In genomic region chr2:102096103-102096502, GRCh38 we compare ENCODE assay signal across 19 cellular contexts. TPM values are rescaled to one million over a fixed set of nuclear protein-coding genes. Genes with fewer than 3 reads are reported as not detected.
A peak's percentile ranks its signal among the peaks of the same experiment; 100 is the strongest.
DNase-seq lines count a peak whose midpoint lies in the region; ATAC-seq, FAIRE-seq and TF ChIP-seq lines count a peak whose summit lies in the region.
"Had no signal": no experiment of that assay in that cellular context is flagged by ENCODE, and none has a peak within 500 bp of the region (broad histone marks: within the 10 kb centered on the region; RNA-seq: fewer than 3 reads in every experiment).

No MANE protein-coding gene starts in this region.

- ATAC-seq in A549: no peak
- ATAC-seq: GM23338 had no signal

- FAIRE-seq in A549 (lab: Jason Lieb, UNC): peak; percentile 32
- FAIRE-seq: GM12891 had no signal

- H3K79me2 ChIP-seq in OCI-LY3 (ENCODE audit: low read length): no peaks in the 10 kb centered on the region
- H3K79me2 ChIP-seq in osteoblast (ENCODE audit: insufficient read depth, low read length): no peaks in the 10 kb centered on the region

- H3K9ac ChIP-seq in OCI-LY3 (ENCODE audit: low read length): no peak overlapping the region
- H3K9ac ChIP-seq: BLaER1 treated with 17β-estradiol and CSF1 and Interleukin-3, amounts not matched to agents 10 nM and 100 nM had no signal

- CTCF ChIA-PET in A549 (lab: Yijun Ruan, JAX): interaction anchor here (0.6 to 1.6 kb wide), 5 partner anchors 26 to 353 kb away, joined by 3 to 5 read pairs (median 3); no protein-coding TSS in a partner anchor

- H3K4me2 ChIP-seq in A549 (no peak overlapping the region), OCI-LY3 (ENCODE audit: low read length) (0 out of 2 replicates have a peak overlapping the region, but pooled peaks have one; percentile 15), osteoblast (ENCODE audit: insufficient read depth, low read length) (no peak overlapping the region)
- H3K4me2 ChIP-seq: GM23338 had no signal

- TF ChIP-seq POLR2A in A549 (IDR thresholded peaks at IDR 0.05; ENCODE audit: low read length): no peak

- H3K27me3 ChIP-seq in OCI-LY3 (ENCODE audit: low read depth, low read length) (no peaks in the 10 kb centered on the region), osteoblast (ENCODE audit: insufficient read depth, low read length) (no peaks in the 10 kb centered on the region), H7 (ENCODE audit: control insufficient read depth, insufficient read depth, low read length) (no peaks in the 10 kb centered on the region)
- H3K27me3 ChIP-seq: BLaER1 treated with 17β-estradiol and CSF1 and Interleukin-3, amounts not matched to agents 10 nM and 100 nM had no signal

- no peaks in the 10 kb centered on the region for H3K36me3 ChIP-seq in OCI-LY3 (replicated peaks; ENCODE audit: low read depth, low read length)
- no peaks in the 10 kb centered on the region for H3K36me3 ChIP-seq in osteoblast (ENCODE audit: insufficient read depth, low read length)
- no peaks in the 10 kb centered on the region for H3K36me3 ChIP-seq in H7 (replicated peaks; ENCODE audit: control insufficient read depth, insufficient read depth, low read length)
- H3K36me3 ChIP-seq: BLaER1 treated with 17β-estradiol and CSF1 and Interleukin-3, amounts not matched to agents 10 nM and 100 nM; HAP-1 had no signal

- peaks cover 47% of the 10 kb centered on the region for H3K4me1 ChIP-seq in A549
- H3K4me1 ChIP-seq in OCI-LY3 (ENCODE audit: low read length): peaks cover 5% of the 10 kb centered on the region
- H3K4me1 ChIP-seq in osteoblast (ENCODE audit: insufficient read depth, low read length): peaks cover 23% of the 10 kb centered on the region
- H3K4me1 ChIP-seq: HAP-1 had no signal

- no peak for TF ChIP-seq RAD21 in A549 (conservative IDR thresholded peaks at IDR 0.05 in 1 of 2, IDR thresholded peaks at IDR 0.05 in 1 of 2)

- 81% methylated on average over 5 of the region's 5 CpGs for WGBS in A549 (ENCODE audit: missing lambda C conversion rate)

- POLR2A ChIA-PET in A549 (lab: Yijun Ruan, JAX): no interaction called here

- H3K9me3 ChIP-seq in A549 (peaks cover 6% of the 10 kb centered on the region; the same call in 1 of the 3 replicates), OCI-LY3 (ENCODE audit: insufficient read depth, low read length) (peaks cover under 1% of the 10 kb centered on the region; the same call in 1 of the 2 replicates), osteoblast (ENCODE audit: low read depth, low read length) (no peaks in the 10 kb centered on the region)
- H3K9me3 ChIP-seq: HAP-1 had no signal

- TF ChIP-seq CTCF in A549 (IDR thresholded peaks at IDR 0.05) (no peak), OCI-LY3 (IDR thresholded peaks at IDR 0.05; ENCODE audit: low read depth, low read length) (no peak), fibroblast of villous mesenchyme (IDR thresholded peaks at IDR 0.05; ENCODE audit: insufficient read depth, low read depth, low read length) (no peak), osteoblast (IDR thresholded peaks at IDR 0.05; ENCODE audit: extremely low read depth, low read depth, low read length) (no peak)

- no peak for TF ChIP-seq EP300 in A549 (IDR thresholded peaks at IDR 0.05)

- H2AFZ ChIP-seq in OCI-LY3 (ENCODE audit: low read depth, low read length) (no peak overlapping the region), osteoblast (ENCODE audit: low read length) (no peak overlapping the region)

- peak overlapping the region; percentile 60 to 71; a peak in 5 of 6 replicates for H3K27ac ChIP-seq in A549
- H3K27ac ChIP-seq in OCI-LY3 (ENCODE audit: low read length): no peak overlapping the region
- peak overlapping the region; percentile 66 for H3K27ac ChIP-seq in osteoblast (ENCODE audit: low read depth, low read length)
- H3K27ac ChIP-seq: 22Rv1; BLaER1 treated with 17β-estradiol and CSF1 and Interleukin-3, amounts not matched to agents 10 nM and 100 nM; HL-60 had no signal

- DNase-seq in A549 (ENCODE audit: low read depth in 1 of 2, low spot score in 1 of 2): no peak
- peak; percentile 48 for DNase-seq in fibroblast of villous mesenchyme (ENCODE audit: low read depth)
- DNase-seq in osteoblast (ENCODE audit: insufficient read length, low spot score, missing footprints): no peak
- DNase-seq in NCI-H128 (lab: John Stamatoyannopoulos, UW; ENCODE audit: unreplicated experiment): no peak
- DNase-seq in COLO668 (lab: John Stamatoyannopoulos, UW; ENCODE audit: unreplicated experiment): no peak
- DNase-seq in HuH-7 (ENCODE audit: low spot score): no peak
- no peak for DNase-seq in H7
- DNase-seq: ACHN; CD4-positive, CD25-positive, alpha-beta regulatory T cell; DMS79; HFFc6 had no signal

- H3K4me3 ChIP-seq in A549 (no peak overlapping the region), OCI-LY3 (ENCODE audit: low read length) (no peak overlapping the region), fibroblast of villous mesenchyme (ENCODE audit: low read depth, low read length) (no peak overlapping the region), osteoblast (ENCODE audit: insufficient read depth, low read length) (no peak overlapping the region), H7 (ENCODE audit: insufficient read depth, low read depth, low read length) (no peak overlapping the region)
- H3K4me3 ChIP-seq: BLaER1 treated with 17β-estradiol and CSF1 and Interleukin-3, amounts not matched to agents 10 nM and 100 nM; GM23338; HAP-1 had no signal

- H4K20me1 ChIP-seq in OCI-LY3 (ENCODE audit: insufficient read depth, low read length) (no peaks in the 10 kb centered on the region), osteoblast (ENCODE audit: insufficient read depth, low read length) (no peaks in the 10 kb centered on the region)
- H4K20me1 ChIP-seq: BLaER1 treated with 17β-estradiol and CSF1 and Interleukin-3, amounts not matched to agents 10 nM and 100 nM had no signal

TF ChIP-seq in A549, 52 proteins besides CTCF, POLR2A, EP300 and RAD21:
- TF ChIP-seq MAZ (IDR thresholded peaks at IDR 0.05; ENCODE audit: borderline replicate concordance, low read depth, low read length): no peak
- no peak for TF ChIP-seq RFX5 (IDR thresholded peaks at IDR 0.05)
- TF ChIP-seq TFCP2L1 (CRISPR knock-in tag; IDR thresholded peaks at IDR 0.05): no peak

RNA-seq across cellular contexts. Expression of gene IL1R1, which starts 46.4 kb away (rescaled TPM):
- 34.7 and 38.0 TPM in 2 replicates for polyA plus RNA-seq in A549 (2011; rRNA removed)
- polyA plus RNA-seq in A549 (2012; cell fraction: cytosol; rRNA removed): 11.8 and 16.3 TPM in 2 replicates
- 8.9 and 11.5 TPM in 2 replicates for polyA plus RNA-seq in A549 (2012; cell fraction: nucleus; rRNA removed)
- polyA plus RNA-seq in A549 (2017; fragmentation: RNase III; extraction: RNeasy Plus Mini Kit Qiagen cat#74134 plus additional on column Dnase treatment): 25.3 to 35.9 TPM (median 32.5 TPM) in 3 replicates
- 16.1 and 16.2 TPM in 2 replicates for polyA minus RNA-seq in A549 (2011; rRNA and poly(A)+ RNA removed)
- total RNA-seq in fibroblast of villous mesenchyme: 35.8 and 62.6 TPM in 2 replicates
- total RNA-seq in osteoblast: 89.8 and 116 TPM in 2 replicates
- total RNA-seq in H7 (2014; rRNA removed; shearing (Covaris generic)): 0.04 and 1.0 TPM in 2 replicates
- total RNA-seq: G401 had no signal
- polyA plus RNA-seq: GM23338 had no signal

Comparison
In these comparisons a context has a peak if more than half of its experiments do, and no peak if none do; other contexts are left out.
1. RNA of gene IL1R1, which starts 46.4 kb away (total RNA-seq): 89.8 to 116 TPM in osteoblast and 35.8 to 62.6 TPM in fibroblast of villous mesenchyme; 0.04 to 1.0 TPM in H7; every median in the first group is over 10 times any median in the second.